33 cellular contexts compared by ENCODE assay signal in the genomic region with DNA sequence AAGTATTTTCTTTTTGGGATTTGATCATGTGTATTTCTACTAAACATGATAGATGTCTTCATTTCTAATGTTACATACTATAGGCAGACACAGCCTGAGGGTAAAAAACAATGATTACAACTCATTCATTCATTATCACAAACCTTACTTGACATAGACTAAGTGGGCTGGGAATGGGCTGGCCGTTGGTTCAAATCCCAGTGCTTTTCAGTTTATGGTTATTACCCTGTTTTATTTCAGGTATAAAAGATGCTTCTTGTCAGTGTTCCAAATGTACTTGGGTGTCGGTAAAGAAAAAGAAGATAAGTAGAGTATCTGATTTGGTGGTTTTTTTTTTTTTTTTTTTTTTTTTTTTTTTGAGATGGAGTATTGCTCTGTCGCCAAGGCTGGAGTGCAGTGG.
"Had no signal": no experiment of that assay in that cellular context is flagged by ENCODE, and none has a peak within 500 bp of the region (broad histone marks: within the 10 kb centered on the region; RNA-seq: fewer than 3 reads in every experiment).

No MANE protein-coding gene starts in this region.

- ATAC-seq: naive thymus-derived CD8-positive, alpha-beta T cell; natural killer cell treated with Interleukin-12 subunit alpha and Interleukin-12 subunit beta and Interleukin-15 and Interleukin-18, amount 100 ng/mL, for 72 hours; right cardiac atrium; stimulated activated memory B cell treated with anti-CD40 and anti-IgM and Interleukin-4, amounts not matched to agents 10 μg/mL and 1 μg/mL and 100 μg/mL, for 72 hours; stimulated activated naive CD8-positive, alpha-beta T cell treated with anti-CD3 and anti-CD28 coated beads, Interleukin-15, amount 100 ng/mL, for 72 hours; stimulated activated naive CD8-positive, alpha-beta T cell treated with anti-CD3 and anti-CD28 coated beads, Interleukin-15, Interleukin-2, amounts not matched to agents 100 U/mL and 50 U/mL, for 24 hours had no signal

- H3K27ac ChIP-seq: neutrophil, ovary, parathyroid adenoma, psoas muscle, right lobe of liver, sigmoid colon, spleen, suprapubic skin, testis, tibial artery, upper lobe of left lung, vagina had no signal

- H3K4me3 Mint-ChIP-seq: naive thymus-derived CD8-positive, alpha-beta T cell; natural killer cell treated with Interleukin-12 subunit alpha and Interleukin-12 subunit beta and Interleukin-15 and Interleukin-18, amount 100 ng/mL, for 72 hours; nephron progenitor cell; neural crest cell; stimulated activated memory B cell treated with anti-CD40 and anti-IgM and Interleukin-4, amounts not matched to agents 10 μg/mL and 1 μg/mL and 100 μg/mL, for 72 hours; stimulated activated naive CD8-positive, alpha-beta T cell treated with anti-CD3 and anti-CD28 coated beads, Interleukin-15, amount 100 ng/mL, for 72 hours had no signal

- H3K4me2 ChIP-seq: smooth muscle cell had no signal

- H3K9me3 ChIP-seq: neutrophil, ovary, psoas muscle, right lobe of liver, sigmoid colon, spleen, suprapubic skin, testis, tibial artery, upper lobe of left lung, vagina had no signal

- H3K9ac ChIP-seq: parathyroid adenoma had no signal

- H3K27ac Mint-ChIP-seq: naive thymus-derived CD8-positive, alpha-beta T cell; natural killer cell treated with Interleukin-12 subunit alpha and Interleukin-12 subunit beta and Interleukin-15 and Interleukin-18, amount 100 ng/mL, for 72 hours; nephron progenitor cell; progenitor cell of endocrine pancreas; stimulated activated memory B cell treated with anti-CD40 and anti-IgM and Interleukin-4, amounts not matched to agents 10 μg/mL and 1 μg/mL and 100 μg/mL, for 72 hours; stimulated activated naive CD8-positive, alpha-beta T cell treated with anti-CD3 and anti-CD28 coated beads, Interleukin-15, amount 100 ng/mL, for 72 hours had no signal

- H3K36me3 ChIP-seq: neutrophil, ovary, right lobe of liver, sigmoid colon, spleen, suprapubic skin, tibial artery, upper lobe of left lung, vagina had no signal

- H3K36me3 Mint-ChIP-seq: naive thymus-derived CD8-positive, alpha-beta T cell; natural killer cell treated with Interleukin-12 subunit alpha and Interleukin-12 subunit beta and Interleukin-15 and Interleukin-18, amount 100 ng/mL, for 72 hours; stimulated activated memory B cell treated with anti-CD40 and anti-IgM and Interleukin-4, amounts not matched to agents 10 μg/mL and 1 μg/mL and 100 μg/mL, for 72 hours had no signal

- FAIRE-seq: urothelium cell line had no signal

- H3K4me3 ChIP-seq: ovary, psoas muscle, right lobe of liver, sigmoid colon, smooth muscle cell, spleen, suprapubic skin, testis, tibial artery, upper lobe of left lung, vagina had no signal

- H3K27me3 Mint-ChIP-seq: stimulated activated naive CD8-positive, alpha-beta T cell treated with anti-CD3 and anti-CD28 coated beads, Interleukin-15, amount 100 ng/mL, for 72 hours had no signal

- H3K9me3 Mint-ChIP-seq: natural killer cell treated with Interleukin-12 subunit alpha and Interleukin-12 subunit beta and Interleukin-15 and Interleukin-18, amount 100 ng/mL, for 72 hours; stimulated activated memory B cell treated with anti-CD40 and anti-IgM and Interleukin-4, amounts not matched to agents 10 μg/mL and 1 μg/mL and 100 μg/mL, for 72 hours; stimulated activated naive CD8-positive, alpha-beta T cell treated with anti-CD3 and anti-CD28 coated beads, Interleukin-15, amount 100 ng/mL, for 72 hours had no signal

- H3K4me1 ChIP-seq: psoas muscle, spleen, suprapubic skin, testis, vagina had no signal

- H3K4me1 Mint-ChIP-seq: naive thymus-derived CD8-positive, alpha-beta T cell; stimulated activated memory B cell treated with anti-CD40 and anti-IgM and Interleukin-4, amounts not matched to agents 10 μg/mL and 1 μg/mL and 100 μg/mL, for 72 hours; stimulated activated naive CD8-positive, alpha-beta T cell treated with anti-CD3 and anti-CD28 coated beads, Interleukin-15, amount 100 ng/mL, for 72 hours had no signal

- DNase-seq: naive thymus-derived CD8-positive, alpha-beta T cell; nephron progenitor cell; nucleus accumbens; ovary; posterior cingulate gyrus; psoas muscle; right cardiac atrium; right lobe of liver; sigmoid colon; spleen; stimulated activated CD4-positive, alpha-beta T cell treated with anti-CD3 and anti-CD28 coated beads, Interleukin-12 subunit alpha, Interleukin-12 subunit beta, amount 100 ng/mL, for 4 hours; stimulated activated CD4-positive, alpha-beta T cell treated with anti-CD3 and anti-CD28 coated beads, Interleukin-1b, Interleukin-23, amount 100 ng/mL, for 48 hours; stimulated activated CD4-positive, alpha-beta T cell treated with anti-CD3 and anti-CD28 coated beads, Interleukin-4, amount 100 ng/mL, for 1 hour; stimulated activated CD4-positive, alpha-beta T cell treated with anti-CD3 and anti-CD28 coated beads, Interleukin-4, amount 100 ng/mL, for 4 hours; stimulated activated CD8-positive, alpha-beta memory T cell treated with anti-CD3 and anti-CD28 coated beads, Interleukin-4, amount 100 ng/mL, for 48 hours; stimulated activated naive CD4-positive, alpha-beta T cell; stimulated activated naive CD8-positive, alpha-beta T cell treated with anti-CD3 and anti-CD28 coated beads, Interleukin-15, amount 100 ng/mL, for 72 hours; stimulated activated naive CD8-positive, alpha-beta T cell treated with anti-CD3 and anti-CD28 coated beads, Interleukin-15, Interleukin-2, amounts not matched to agents 100 U/mL and 50 U/mL, for 24 hours; substantia nigra; testis; tibial artery; trophoblast cell; upper lobe of left lung had no signal

- H3K27me3 ChIP-seq: neutrophil, ovary, right lobe of liver, sigmoid colon, spleen, testis, tibial artery, upper lobe of left lung, vagina had no signal
